Comparison of ENCODE assay signal across 26 cellular contexts in the genomic region with DNA sequence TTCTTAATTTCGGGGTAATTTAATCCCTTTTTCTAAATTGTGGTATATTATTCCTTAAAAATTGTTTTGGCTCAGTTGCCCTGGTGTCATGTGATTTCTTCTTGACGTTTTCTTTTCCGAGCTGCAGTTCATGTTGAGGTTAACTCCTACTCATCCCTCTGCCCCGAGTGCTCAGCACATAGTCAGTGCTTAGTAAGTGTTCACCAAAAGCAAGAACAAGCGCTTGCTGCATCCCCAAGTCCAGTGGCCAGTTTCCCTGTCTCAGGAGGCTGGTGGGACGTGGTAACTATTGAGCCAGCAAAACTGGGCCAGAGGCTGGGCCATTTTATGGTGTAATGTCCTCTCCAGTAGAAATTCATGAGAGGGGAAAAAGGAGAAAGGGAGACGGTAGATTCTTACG. TPM values are rescaled to one million over a fixed set of nuclear protein-coding genes. Genes with fewer than 3 reads are reported as not detected.
DNase-seq lines count a peak whose midpoint lies in the region; ATAC-seq and TF ChIP-seq lines count a peak whose summit lies in the region.
"Had no signal": no experiment of that assay in that cellular context is flagged by ENCODE, and none has a peak within 500 bp of the region (broad histone marks: within the 10 kb centered on the region; RNA-seq: fewer than 3 reads in every experiment).

No MANE protein-coding gene starts in this region.

- peaks cover 98% of the 10 kb centered on the region for H4K20me1 ChIP-seq in SK-N-SH (ENCODE audit: insufficient read depth)

- H3K9ac ChIP-seq in SK-N-SH: 0 out of 2 replicates have a peak overlapping the region, but pooled peaks have one; percentile 14

- CTCF ChIA-PET in SK-N-SH (lab: Yijun Ruan, JAX): no interaction called here

- ATAC-seq in SK-N-SH treated with all-trans-retinoic acid at 6 μM for 48 hours: no peak
- ATAC-seq in HG02571 (IDR thresholded peaks at IDR 0.05; ENCODE audit: unreplicated experiment): no peak
- ATAC-seq in GM19035 (IDR thresholded peaks at IDR 0.05; ENCODE audit: unreplicated experiment): no peak
- ATAC-seq in Right ventricle myocardium superior (ENCODE audit: poor library complexity): no peak
- ATAC-seq: activated naive CD4-positive, alpha-beta T cell treated with anti-CD3 and anti-CD28 coated beads, Interleukin-2, amount 50 U/mL, for 72 hours; heart left ventricle; WTC11 had no signal

- intact Hi-C loops in Right ventricle myocardium superior (cut with DNase I): no loop called here

- no peaks in the 10 kb centered on the region for H3K9me2 ChIP-seq in SK-N-SH

- in situ Hi-C loops in brain microvascular endothelial cell (cut with HindIII; ENCODE audit: low pct_ligation_motif_present, low sequenced_read_pairs): no loop called here

- H3K36me3 ChIP-seq in SK-N-SH (replicated peaks in 1 of 2; ENCODE audit: control insufficient read depth in 1 of 2, insufficient read depth in 2 of 2, low read length in 1 of 2) (peaks cover 3 to 11% of the 10 kb centered on the region in 2 experiments), brain microvascular endothelial cell (replicated peaks) (peaks cover 15% of the 10 kb centered on the region), muscle layer of duodenum (ENCODE audit: control insufficient read depth in 1 of 2, insufficient read depth in 2 of 2, low read length in 2 of 2) (no peaks in the 10 kb centered on the region)
- H3K36me3 ChIP-seq: heart left ventricle, tibial artery had no signal

- no peak for TF ChIP-seq RAD21 in SK-N-SH (IDR thresholded peaks at IDR 0.05; ENCODE audit: low read length)

- H3F3A ChIP-seq in SK-N-SH (replicated peaks; ENCODE audit: insufficient read depth): peaks cover 46% of the 10 kb centered on the region

- no peaks in the 10 kb centered on the region for H3K27me3 ChIP-seq in SK-N-SH (ENCODE audit: insufficient read depth)
- H3K27me3 ChIP-seq in brain microvascular endothelial cell (replicated peaks): no peaks in the 10 kb centered on the region
- no peaks in the 10 kb centered on the region for H3K27me3 ChIP-seq in muscle layer of duodenum (ENCODE audit: low read depth, low read length)
- H3K27me3 ChIP-seq: heart left ventricle, tibial artery had no signal

- H3K4me3 ChIP-seq in SK-N-SH (ENCODE audit: low read depth in 2 of 2, low read length in 1 of 2) (no peak overlapping the region), brain microvascular endothelial cell (ENCODE audit: low read depth, low read length) (no peak overlapping the region), muscle layer of duodenum (ENCODE audit: low read depth in 1 of 2, low read length in 2 of 2) (no peak overlapping the region)
- H3K4me3 ChIP-seq: heart left ventricle, tibial artery had no signal

- no peaks in the 10 kb centered on the region for H3K9me3 ChIP-seq in SK-N-SH
- H3K9me3 ChIP-seq in muscle layer of duodenum (ENCODE audit: control insufficient read depth in 1 of 2, low read length in 2 of 2): peaks cover 0 to 6% of the 10 kb centered on the region in 2 donors
- H3K9me3 ChIP-seq: tibial artery had no signal

- H3K4me2 ChIP-seq in SK-N-SH: peak overlapping the region; percentile 64; the same call in 1 of the 2 replicates

- H3K79me2 ChIP-seq in SK-N-SH (ENCODE audit: insufficient read depth): peaks cover 100% of the 10 kb centered on the region

- H2AFZ ChIP-seq in SK-N-SH (ENCODE audit: low read depth): no peak overlapping the region

- DNase-seq in SK-N-SH (no peak), brain microvascular endothelial cell (no peak), Right ventricle myocardium superior (no peak)
- DNase-seq in activated CD8-positive, alpha-beta memory T cell treated with anti-CD3 and anti-CD28 coated beads, Interleukin-2, amount 50 U/mL, for 48 hours: no peak
- DNase-seq: activated CD4-positive, alpha-beta T cell treated with anti-CD3 and anti-CD28 coated beads, Interleukin-2, amount 50 U/mL, for 48 hours; AML-193; aorta; caudate nucleus; dermis blood vessel endothelial cell; H9; heart left ventricle; NCI-H1092 treated with DMSO at 0.1 percent for 48 hours; NCI-H2029 treated with DMSO at 0.1 percent for 48 hours; NCI-H226; retina; RPMI8226; stimulated activated CD4-positive, alpha-beta T cell treated with anti-CD3 and anti-CD28 coated beads, Interleukin-4, amount 100 ng/mL, for 24 hours; stimulated activated naive CD4-positive, alpha-beta T cell treated with Interleukin-2 at 50 U/mL for 16 hours; tibial artery had no signal

- H3K4me1 ChIP-seq in SK-N-SH (ENCODE audit: control insufficient read depth in 1 of 2, insufficient read depth in 2 of 2, low read depth in 1 of 2, low read length in 1 of 2): peaks cover 10 to 45% of the 10 kb centered on the region in 2 experiments; a peak in 3 of 4 replicates
- peaks cover 18 to 48% of the 10 kb centered on the region in 2 donors for H3K4me1 ChIP-seq in muscle layer of duodenum (ENCODE audit: control insufficient read depth in 1 of 2, insufficient read depth in 2 of 2, low read length in 2 of 2)

- WGBS in SK-N-SH (ENCODE audit: low lambda C conversion rate): 88% methylated on average over 8 of the region's 8 CpGs

- H3K27ac ChIP-seq in SK-N-SH (ENCODE audit: low read depth in 2 of 2, low read length in 1 of 2): peak overlapping the region in 1 of 2 experiments; percentile 80; a peak in 2 of 4 replicates
- H3K27ac ChIP-seq in brain microvascular endothelial cell: peak overlapping the region; percentile 91
- peak overlapping the region; percentile 19 for H3K27ac ChIP-seq in muscle layer of duodenum (ENCODE audit: low read length)
- H3K27ac ChIP-seq: 22Rv1 had no signal

- TF ChIP-seq EP300 in SK-N-SH (IDR thresholded peaks at IDR 0.05; ENCODE audit: borderline replicate concordance in 1 of 2, low read depth in 1 of 2, low read length in 1 of 2): no peak

- POLR2A ChIA-PET in SK-N-SH (lab: Yijun Ruan, JAX): no interaction called here

- no peak for TF ChIP-seq CTCF in SK-N-SH (IDR thresholded peaks at IDR 0.05)
- TF ChIP-seq CTCF in brain microvascular endothelial cell (IDR thresholded peaks at IDR 0.05; ENCODE audit: low read depth, low read length, missing control alignments): no peak

TF ChIP-seq in SK-N-SH, 30 proteins besides CTCF, POLR2A, EP300 and RAD21 (continues in another document):
- TF ChIP-seq, protein P1, sequence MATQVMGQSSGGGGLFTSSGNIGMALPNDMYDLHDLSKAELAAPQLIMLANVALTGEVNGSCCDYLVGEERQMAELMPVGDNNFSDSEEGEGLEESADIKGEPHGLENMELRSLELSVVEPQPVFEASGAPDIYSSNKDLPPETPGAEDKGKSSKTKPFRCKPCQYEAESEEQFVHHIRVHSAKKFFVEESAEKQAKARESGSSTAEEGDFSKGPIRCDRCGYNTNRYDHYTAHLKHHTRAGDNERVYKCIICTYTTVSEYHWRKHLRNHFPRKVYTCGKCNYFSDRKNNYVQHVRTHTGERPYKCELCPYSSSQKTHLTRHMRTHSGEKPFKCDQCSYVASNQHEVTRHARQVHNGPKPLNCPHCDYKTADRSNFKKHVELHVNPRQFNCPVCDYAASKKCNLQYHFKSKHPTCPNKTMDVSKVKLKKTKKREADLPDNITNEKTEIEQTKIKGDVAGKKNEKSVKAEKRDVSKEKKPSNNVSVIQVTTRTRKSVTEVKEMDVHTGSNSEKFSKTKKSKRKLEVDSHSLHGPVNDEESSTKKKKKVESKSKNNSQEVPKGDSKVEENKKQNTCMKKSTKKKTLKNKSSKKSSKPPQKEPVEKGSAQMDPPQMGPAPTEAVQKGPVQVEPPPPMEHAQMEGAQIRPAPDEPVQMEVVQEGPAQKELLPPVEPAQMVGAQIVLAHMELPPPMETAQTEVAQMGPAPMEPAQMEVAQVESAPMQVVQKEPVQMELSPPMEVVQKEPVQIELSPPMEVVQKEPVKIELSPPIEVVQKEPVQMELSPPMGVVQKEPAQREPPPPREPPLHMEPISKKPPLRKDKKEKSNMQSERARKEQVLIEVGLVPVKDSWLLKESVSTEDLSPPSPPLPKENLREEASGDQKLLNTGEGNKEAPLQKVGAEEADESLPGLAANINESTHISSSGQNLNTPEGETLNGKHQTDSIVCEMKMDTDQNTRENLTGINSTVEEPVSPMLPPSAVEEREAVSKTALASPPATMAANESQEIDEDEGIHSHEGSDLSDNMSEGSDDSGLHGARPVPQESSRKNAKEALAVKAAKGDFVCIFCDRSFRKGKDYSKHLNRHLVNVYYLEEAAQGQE (IDR thresholded peaks at IDR 0.05; ENCODE audit: low read depth, low read length): no peak
- no peak for TF ChIP-seq FOXM1 (IDR thresholded peaks at IDR 0.05; ENCODE audit: low read depth)
- no peak for TF ChIP-seq TCF12 (IDR thresholded peaks at IDR 0.05)
- no peak for TF ChIP-seq EZH2phosphoT487 (IDR thresholded peaks at IDR 0.05; ENCODE audit: borderline replicate concordance, low read depth)

TF ChIP-seq in SK-N-SH treated with all-trans-retinoic acid at 6 μM for 48 hours, 23 proteins besides CTCF, POLR2A, EP300 and RAD21 (continues in another document):
- no peak for TF ChIP-seq RARB (CRISPR knock-in tag; IDR thresholded peaks at IDR 0.05)
- TF ChIP-seq ISL1 (CRISPR knock-in tag; IDR thresholded peaks at IDR 0.05): no peak
- no peak for TF ChIP-seq ZNF70 (CRISPR knock-in tag; IDR thresholded peaks at IDR 0.05)
- no peak for TF ChIP-seq ZNF565 (CRISPR knock-in tag; conservative IDR thresholded peaks at IDR 0.05; ENCODE audit: low read depth)
- TF ChIP-seq SNAI2 (CRISPR knock-in tag; IDR thresholded peaks at IDR 0.05): no peak
- TF ChIP-seq ESRRG (CRISPR knock-in tag; IDR thresholded peaks at IDR 0.05): no peak
- no peak for TF ChIP-seq BACH2 (CRISPR knock-in tag; IDR thresholded peaks at IDR 0.05; ENCODE audit: borderline replicate concordance)
- no peak for TF ChIP-seq GLIS3 (CRISPR knock-in tag; IDR thresholded peaks at IDR 0.05)
- TF ChIP-seq ARNTL (CRISPR knock-in tag; IDR thresholded peaks at IDR 0.05; ENCODE audit: borderline replicate concordance, low read depth): no peak
- TF ChIP-seq ZFP30 (CRISPR knock-in tag; IDR thresholded peaks at IDR 0.05): no peak
- TF ChIP-seq CSDC2 (CRISPR knock-in tag; IDR thresholded peaks at IDR 0.05): no peak
- TF ChIP-seq, protein P2, sequence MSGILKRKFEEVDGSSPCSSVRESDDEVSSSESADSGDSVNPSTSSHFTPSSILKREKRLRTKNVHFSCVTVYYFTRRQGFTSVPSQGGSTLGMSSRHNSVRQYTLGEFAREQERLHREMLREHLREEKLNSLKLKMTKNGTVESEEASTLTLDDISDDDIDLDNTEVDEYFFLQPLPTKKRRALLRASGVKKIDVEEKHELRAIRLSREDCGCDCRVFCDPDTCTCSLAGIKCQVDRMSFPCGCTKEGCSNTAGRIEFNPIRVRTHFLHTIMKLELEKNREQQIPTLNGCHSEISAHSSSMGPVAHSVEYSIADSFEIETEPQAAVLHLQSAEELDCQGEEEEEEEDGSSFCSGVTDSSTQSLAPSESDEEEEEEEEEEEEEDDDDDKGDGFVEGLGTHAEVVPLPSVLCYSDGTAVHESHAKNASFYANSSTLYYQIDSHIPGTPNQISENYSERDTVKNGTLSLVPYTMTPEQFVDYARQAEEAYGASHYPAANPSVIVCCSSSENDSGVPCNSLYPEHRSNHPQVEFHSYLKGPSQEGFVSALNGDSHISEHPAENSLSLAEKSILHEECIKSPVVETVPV (CRISPR knock-in tag; IDR thresholded peaks at IDR 0.05): no peak

RNA-seq across cellular contexts. Expression of gene TRIO, which starts 23.3 kb away (rescaled TPM):
- 225 and 229 TPM in 2 replicates for polyA plus RNA-seq in SK-N-SH (2012; rRNA removed)
- 101 and 117 TPM in 2 replicates for polyA plus RNA-seq in SK-N-SH (2012; cell fraction: cytosol; rRNA removed)
- polyA plus RNA-seq in SK-N-SH (2012; cell fraction: nucleus; rRNA removed): 1,118 and 1,202 TPM in 2 replicates
- 56.0 TPM for total RNA-seq in Right ventricle myocardium superior
